ENCODE assay signal across 1 cellular context in genomic region chr5:87242242-87242641, GRCh38.
TF ChIP-seq lines count a peak whose summit lies in the region.

No MANE protein-coding gene starts in this region.

TF ChIP-seq in IMR-90, 13 proteins besides CTCF, POLR2A, EP300 and RAD21:
- TF ChIP-seq RCOR1 (IDR thresholded peaks at IDR 0.05; ENCODE audit: insufficient replicate concordance, low read length), result no peak
- TF ChIP-seq FOS (IDR thresholded peaks at IDR 0.05; ENCODE audit: low read depth, low read length), result no peak
- no peak for TF ChIP-seq CEBPB (IDR thresholded peaks at IDR 0.05; ENCODE audit: low read depth, low read length)
- no peak for TF ChIP-seq RFX5 (IDR thresholded peaks at IDR 0.05; ENCODE audit: low read depth, low read length)
